Comparison of ENCODE assay signal across 23 cellular contexts in the genomic region with DNA sequence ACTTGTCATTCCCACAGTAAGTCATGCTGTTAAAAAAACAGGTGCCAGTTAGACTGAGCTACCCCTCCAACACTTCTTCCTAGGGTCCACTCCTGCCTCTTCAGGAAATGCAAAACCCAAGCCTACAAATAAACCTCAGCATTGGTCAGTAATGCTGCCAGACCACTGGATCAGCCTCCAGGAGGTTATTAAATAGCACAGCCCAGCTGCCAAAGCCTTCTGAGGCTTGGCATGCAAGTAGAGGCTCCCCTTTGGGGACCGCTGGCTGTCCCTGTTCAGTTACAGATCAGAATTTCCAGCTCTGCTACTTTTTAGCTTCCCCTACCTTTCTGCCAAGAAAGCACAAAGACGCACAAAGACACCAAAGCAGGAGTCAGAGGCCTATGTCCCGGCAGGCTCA. TPM values are rescaled to one million over a fixed set of nuclear protein-coding genes. Genes with fewer than 3 reads are reported as not detected.
DNase-seq lines count a peak whose midpoint lies in the region; TF ChIP-seq lines count a peak whose summit lies in the region.
"Had no signal": no experiment of that assay in that cellular context is flagged by ENCODE, and none has a peak within 500 bp of the region (broad histone marks: within the 10 kb centered on the region; RNA-seq: fewer than 3 reads in every experiment).

No MANE protein-coding gene starts in this region.

- DNase-seq in astrocyte of the hippocampus (ENCODE audit: low read depth, low spot score): peak; percentile 61
- DNase-seq in prostate gland (ENCODE audit: low spot score): peak; percentile 15
- DNase-seq in tibial artery: no peak
- DNase-seq in OCI-M1 (lab: John Stamatoyannopoulos, UW): no peak
- DNase-seq in A673 (ENCODE audit: low spot score): no peak
- DNase-seq in HPDE6-E6E7 (ENCODE audit: extremely low spot score): no peak
- DNase-seq: Caco-2; CD8-positive, alpha-beta T cell; H9; HFFc6; KBM-7; MM.1S; NCI-H1048; NCI-H1417; NCI-H1694; NCI-H2029 treated with DMSO at 0.1 percent for 48 hours; NCI-H510A; NCI-H69; SIG-M5 had no signal

- H3K4me3 ChIP-seq in HEK293 (ENCODE audit: low read depth, low read length): no peak overlapping the region
- H3K4me3 ChIP-seq in prostate gland: no peak overlapping the region
- H3K4me3 ChIP-seq in tibial artery: no peak overlapping the region
- no peak overlapping the region for H3K4me3 ChIP-seq in A673 (ENCODE audit: low read depth, low read length, poor library complexity, severe bottlenecking)
- H3K4me3 ChIP-seq: GM23338, SK-N-MC had no signal

- no peaks in the 10 kb centered on the region for H3K27me3 ChIP-seq in prostate gland (replicated peaks; ENCODE audit: insufficient read depth)
- no peaks in the 10 kb centered on the region for H3K27me3 ChIP-seq in tibial artery
- no peaks in the 10 kb centered on the region for H3K27me3 ChIP-seq in A673 (replicated peaks; ENCODE audit: insufficient read depth, low read depth, low read length, poor library complexity)

- no peaks in the 10 kb centered on the region for H3K4me1 ChIP-seq in HEK293 (ENCODE audit: control insufficient read depth, insufficient read depth, low read length)
- H3K4me1 ChIP-seq in prostate gland (replicated peaks): no peaks in the 10 kb centered on the region
- peaks cover 0 to 71% (median 39%) of the 10 kb centered on the region in 4 donors for H3K4me1 ChIP-seq in tibial artery
- H3K4me1 ChIP-seq in A673 (ENCODE audit: insufficient read depth, low read length, poor library complexity, severe bottlenecking): no peaks in the 10 kb centered on the region
- H3K4me1 ChIP-seq: Caco-2 had no signal

- TF ChIP-seq POLR2A in prostate gland (IDR thresholded peaks at IDR 0.05): no peak

- intact Hi-C loops in prostate gland (cut with DNase I) (no loop called here), tibial artery (cut with DNase I; ENCODE audit: low total_unique reads) (no loop called here), A673 (cut with micrococcal nuclease; ENCODE audit: unreplicated experiment) (no loop called here)

- no peaks in the 10 kb centered on the region for H3K9me3 ChIP-seq in HEK293 (ENCODE audit: control insufficient read depth, insufficient read depth, low read depth, low read length)
- no peaks in the 10 kb centered on the region for H3K9me3 ChIP-seq in prostate gland
- no peaks in the 10 kb centered on the region for H3K9me3 ChIP-seq in tibial artery
- no peaks in the 10 kb centered on the region for H3K9me3 ChIP-seq in A673 (ENCODE audit: low read depth, low read length, poor library complexity, severe bottlenecking)
- H3K9me3 ChIP-seq: Caco-2 had no signal

- BruUV-seq in A673 (replicated peaks; lab: Mats Ljungman, UMichigan): no TSS peak

- CTCF ChIA-PET in HEK293 (lab: Yijun Ruan, JAX) (no interaction called here), A673 (lab: Charles Lee) (no interaction called here)

- WGBS in prostate gland: 40% methylated on average over 3 of the region's 3 CpGs

- H3K36me3 ChIP-seq in HEK293 (ENCODE audit: control insufficient read depth in 2 of 2, insufficient read depth in 1 of 2, low read length in 2 of 2) (no peaks in the 10 kb centered on the region), prostate gland (no peaks in the 10 kb centered on the region), tibial artery (no peaks in the 10 kb centered on the region), A673 (ENCODE audit: insufficient read depth, low read length, poor library complexity, severe bottlenecking) (no peaks in the 10 kb centered on the region)

- TF ChIP-seq CTCF in HEK293 (tag by site-specific recombination; IDR thresholded peaks at IDR 0.05): no peak
- TF ChIP-seq CTCF in prostate gland (IDR thresholded peaks at IDR 0.05): no peak
- TF ChIP-seq CTCF in tibial artery (IDR thresholded peaks at IDR 0.05): no peak
- no peak for TF ChIP-seq CTCF in A673 (conservative IDR thresholded peaks at IDR 0.05; ENCODE audit: low read depth, low read length)

- H3K27ac ChIP-seq in HEK293 (ENCODE audit: extremely low read depth, low read depth, low read length): no peak overlapping the region
- no peak overlapping the region for H3K27ac ChIP-seq in prostate gland
- H3K27ac ChIP-seq in tibial artery: peak overlapping the region; percentile 23 to 53
- H3K27ac ChIP-seq in A673 (ENCODE audit: low read depth, low read length, poor library complexity, severe bottlenecking): no peak overlapping the region
- H3K27ac ChIP-seq: C4-2B, SK-N-MC had no signal

- POLR2A ChIA-PET in HEK293 (lab: Yijun Ruan, JAX) (no interaction called here), A673 (lab: Charles Lee; ENCODE audit: low non-redundant PET) (interaction anchor here (0.6 kb wide), 1 partner anchor 32 kb away, joined by 3 read pairs; no protein-coding TSS in a partner anchor)

TF ChIP-seq in HEK293, 187 proteins besides CTCF, POLR2A, EP300 and RAD21:
- no peak for TF ChIP-seq ZNF654 (tag by site-specific recombination; IDR thresholded peaks at IDR 0.05; ENCODE audit: low read depth)
- 0 out of 2 replicates have a peak, but pooled peaks have one; percentile 4 for TF ChIP-seq ZBTB17 (tag by site-specific recombination; IDR thresholded peaks at IDR 0.05)

RNA-seq across cellular contexts. Expression of a gene that starts 33.3 kb away (rescaled TPM):
- 10 to 100 TPM in 1 of 2 donors, 1 to 10 TPM in 1; 3.0 to 13.7 TPM for total RNA-seq in prostate gland
- 40.7 and 46.3 TPM in 2 replicates for total RNA-seq in A673 (2021)

Comparison
In these comparisons a context has a peak if more than half of its experiments do, and no peak if none do; other contexts are left out.
1. H3K27ac ChIP-seq: peak in tibial artery (2 of 2); none in HEK293 (single experiment), prostate gland (0 of 2) and A673 (single experiment).
2. DNase-seq: peak in astrocyte of the hippocampus (single experiment) and prostate gland (single experiment); none in tibial artery (0 of 2), OCI-M1 (single experiment), A673 (single experiment) and HPDE6-E6E7 (single experiment).